22 cellular contexts compared by ENCODE assay signal in genomic region chr4:61995717-61996337, GRCh38.
DNase-seq lines count a peak whose midpoint lies in the region; ATAC-seq and TF ChIP-seq lines count a peak whose summit lies in the region.
"Had no signal": no experiment of that assay in that cellular context is flagged by ENCODE, and none has a peak within 500 bp of the region (broad histone marks: within the 10 kb centered on the region; RNA-seq: fewer than 3 reads in every experiment).

No MANE protein-coding gene starts in this region.

- no peaks in the 10 kb centered on the region for H3K36me3 ChIP-seq in SK-N-MC (ENCODE audit: insufficient read depth, low read length)
- peaks cover 0 to 4% of the 10 kb centered on the region in 2 donors for H3K36me3 ChIP-seq in uterus
- no peaks in the 10 kb centered on the region for H3K36me3 ChIP-seq in endodermal cell (ENCODE audit: control insufficient read depth, insufficient read depth, low read length)
- H3K36me3 ChIP-seq: BE2C, HAP-1 had no signal

- TF ChIP-seq POLR2A in uterus (IDR thresholded peaks at IDR 0.05) = no peak

- TF ChIP-seq RAD21 in Ishikawa (IDR thresholded peaks at IDR 0.05; ENCODE audit: low read depth) = no peak

- no peaks in the 10 kb centered on the region for H3K4me1 ChIP-seq in uterus
- no peaks in the 10 kb centered on the region for H3K4me1 ChIP-seq in endodermal cell (ENCODE audit: control insufficient read depth, insufficient read depth, low read length)
- H3K4me1 ChIP-seq: BE2C, HAP-1 had no signal

- no peaks in the 10 kb centered on the region for H3K27me3 ChIP-seq in uterus
- H3K27me3 ChIP-seq in endodermal cell (ENCODE audit: control insufficient read depth, insufficient read depth, low read length, poor library complexity, severe bottlenecking) = no peaks in the 10 kb centered on the region
- H3K27me3 ChIP-seq: BE2C had no signal

- no peaks in the 10 kb centered on the region for H3K9me3 ChIP-seq in SK-N-MC (ENCODE audit: low read depth, low read length)
- no peaks in the 10 kb centered on the region for H3K9me3 ChIP-seq in uterus
- no peaks in the 10 kb centered on the region for H3K9me3 ChIP-seq in endodermal cell (ENCODE audit: control insufficient read depth, low read length)
- H3K9me3 ChIP-seq: BE2C, HAP-1 had no signal

- ATAC-seq in HG02610 (IDR thresholded peaks at IDR 0.05; ENCODE audit: unreplicated experiment) = no peak
- ATAC-seq: GM23338, Panc1 had no signal

- no peak for TF ChIP-seq EP300 in Ishikawa (IDR thresholded peaks at IDR 0.05; ENCODE audit: borderline replicate concordance)

- H3K27ac ChIP-seq in SK-N-MC = no peak overlapping the region
- no peak overlapping the region for H3K27ac ChIP-seq in uterus
- H3K27ac ChIP-seq in endodermal cell (ENCODE audit: low read depth, low read length) = no peak overlapping the region

- WGBS in endodermal cell (ENCODE audit: insufficient coverage in 1 of 2, insufficient read length in 1 of 2), 2 experiments = 97% methylated on average over 2 of the region's 2 CpGs; no CpG with 5 or more reads in 1 of the 2 experiments

- H3K36me3 Mint-ChIP-seq in endodermal cell (ENCODE audit: low read depth) = no peaks in the 10 kb centered on the region
- H3K36me3 Mint-ChIP-seq: IgD-negative memory B cell had no signal

- no peak overlapping the region for H3K4me3 ChIP-seq in SK-N-MC
- H3K4me3 ChIP-seq in uterus = no peak overlapping the region
- H3K4me3 ChIP-seq in endodermal cell (ENCODE audit: low read length) = no peak overlapping the region
- H3K4me3 ChIP-seq: GM23338, HAP-1 had no signal

- no peaks in the 10 kb centered on the region for H3K9me3 Mint-ChIP-seq in endodermal cell
- H3K9me3 Mint-ChIP-seq: GM23338 had no signal

- intact Hi-C loops in uterus (cut with DNase I; ENCODE audit: low total_unique reads) = no loop called here

- H3K9ac ChIP-seq in SK-N-MC (ENCODE audit: insufficient read length) (no peak overlapping the region), endodermal cell (ENCODE audit: extremely low read depth, low read length, poor library complexity, severe bottlenecking) (no peak overlapping the region)

- DNase-seq in SK-N-MC (ENCODE audit: low read depth, low spot score) (peak; percentile 60), cerebellar cortex (ENCODE audit: low spot score) (peak; percentile 55), renal cortical epithelial cell (ENCODE audit: low read depth) (peak; percentile 2), uterus (no peak), endodermal cell (no peak)
- DNase-seq: BE2C; CD4-positive, alpha-beta T cell; COR-L47; DMS79; Karpas-422; NCI-H1105 treated with DMSO at 0.1 percent for 48 hours; NCI-H1694 treated with DMSO at 0.1 percent for 48 hours; NCI-H2081 treated with DMSO at 0.1 percent for 48 hours; NCI-H774; NK-92 treated with Interleukin-12 subunit alpha and Interleukin-12 subunit beta, amount 100 ng/mL, for 24 hours had no signal

- peaks cover 4% of the 10 kb centered on the region for H3K4me1 Mint-ChIP-seq in endodermal cell

- TF ChIP-seq CTCF in uterus (IDR thresholded peaks at IDR 0.05) (no peak), endodermal cell (conservative IDR thresholded peaks at IDR 0.05) (no peak)

- H3K27ac Mint-ChIP-seq in endodermal cell = no peak overlapping the region
- H3K27ac Mint-ChIP-seq: CD4-positive, alpha-beta T cell; GM23338; IgD-negative memory B cell; T-helper 1 cell treated with Interleukin-12 subunit alpha and Interleukin-12 subunit beta and Interleukin-4 antibody, amounts not matched to agents 30 μg/mL and 1 μg/mL, for 36 hours had no signal

- H3K27me3 Mint-ChIP-seq in endodermal cell (ENCODE audit: insufficient read depth) = no peaks in the 10 kb centered on the region
- H3K27me3 Mint-ChIP-seq: CD4-positive, alpha-beta T cell; IgD-negative memory B cell had no signal

- H3K4me3 Mint-ChIP-seq in endodermal cell = no peak overlapping the region
- H3K4me3 Mint-ChIP-seq: CD4-positive, alpha-beta T cell; GM23338; IgD-negative memory B cell; T-helper 1 cell treated with Interleukin-12 subunit alpha and Interleukin-12 subunit beta and Interleukin-4 antibody, amounts not matched to agents 30 μg/mL and 1 μg/mL, for 36 hours had no signal

TF ChIP-seq in Ishikawa, 13 proteins besides CTCF, POLR2A, EP300 and RAD21:
- TF ChIP-seq CREB1 (IDR thresholded peaks at IDR 0.05; ENCODE audit: low read depth) (no peak), CEBPB (IDR thresholded peaks at IDR 0.05) (no peak), TAF1 (IDR thresholded peaks at IDR 0.05; ENCODE audit: low read depth) (no peak), EGR1 (IDR thresholded peaks at IDR 0.05) (no peak), TEAD4 (IDR thresholded peaks at IDR 0.05) (peak; percentile 49), TCF12 (IDR thresholded peaks at IDR 0.05; ENCODE audit: low read depth) (peak; percentile 41; the same call in 1 of the 2 replicates), NFIC (IDR thresholded peaks at IDR 0.05) (peak; percentile 72)

Comparison
In these comparisons a context has a peak if more than half of its experiments do, and no peak if none do; other contexts are left out.
1. DNase-seq: peak in SK-N-MC (single experiment), cerebellar cortex (single experiment) and renal cortical epithelial cell (single experiment); none in uterus (0 of 2) and endodermal cell (single experiment).